Comparison of ENCODE assay signal across 8 cellular contexts in the genomic region with DNA sequence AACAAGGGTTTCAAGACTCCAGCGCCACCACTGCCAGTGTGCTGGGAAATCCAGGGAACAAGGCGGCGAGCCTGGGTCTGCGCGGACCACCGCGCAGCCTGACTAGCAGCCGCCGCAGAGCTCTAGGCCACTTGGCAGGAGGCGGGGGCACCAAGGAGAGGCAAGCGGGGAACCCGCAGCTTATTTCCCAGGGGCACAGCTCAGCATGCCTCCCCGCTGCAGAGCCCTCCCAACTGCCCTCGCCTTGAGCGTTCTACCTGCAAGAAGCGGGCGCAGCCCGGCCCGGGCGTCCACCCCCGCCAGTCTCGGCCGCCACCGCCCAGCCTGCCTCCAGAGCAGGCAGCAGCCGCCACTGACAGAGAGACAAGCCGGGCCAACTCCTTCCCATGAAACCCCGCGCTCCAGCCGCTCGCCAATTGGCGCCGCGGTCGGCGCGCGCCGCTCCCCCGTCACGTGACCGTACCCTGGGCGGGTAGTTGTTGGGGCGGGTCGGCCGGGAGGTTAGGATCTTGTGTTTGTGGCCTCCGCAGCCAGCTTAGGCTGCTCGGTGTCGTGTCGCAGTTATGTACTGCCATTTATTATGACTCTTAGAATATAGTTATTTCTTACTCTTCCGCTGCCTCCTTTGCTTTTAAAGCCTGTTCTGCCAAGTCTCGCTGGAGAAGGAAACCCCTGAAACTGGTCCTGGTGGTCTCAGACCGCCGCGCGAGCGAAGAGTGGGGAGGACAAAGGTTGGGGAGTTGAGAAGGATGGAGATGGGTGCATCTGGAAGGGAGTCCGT. TPM values are rescaled to one million over a fixed set of nuclear protein-coding genes. Genes with fewer than 3 reads are reported as not detected.
DNase-seq lines count a peak whose midpoint lies in the region; ATAC-seq, FAIRE-seq and TF ChIP-seq lines count a peak whose summit lies in the region.

TSS of gene LNPK (minus strand) at position 365 of the 781 bp plus-strand sequence. CDS start 6,683 bp downstream, outside the sequence.

- H3K36me3 Mint-ChIP-seq in T-cell, result no peaks in the 10 kb centered on the region

- peak; percentile 99 for FAIRE-seq in GM12891 (lab: Jason Lieb, UNC)

- ATAC-seq in HG02840 (IDR thresholded peaks at IDR 0.05; ENCODE audit: low FRiP score, unreplicated experiment), result peak; percentile 93
- ATAC-seq in T-cell (replicated peaks in 1 of 4), result peak; percentile 93 to 94 (median 94)
- ATAC-seq in heart right ventricle, result peak; percentile 97 to 99 (median 98)
- ATAC-seq in upper lobe of right lung, result peak; percentile 98

- POLR2A ChIA-PET in T-cell (lab: Charles Lee), result interaction anchor here in 1 of 2 donors (0.7 kb wide), 1 partner anchor 13 kb away, joined by 3 read pairs; no protein-coding TSS in a partner anchor

- H3K36me3 ChIP-seq in heart right ventricle, result no peaks in the 10 kb centered on the region
- no peaks in the 10 kb centered on the region for H3K36me3 ChIP-seq in upper lobe of right lung

- no peaks in the 10 kb centered on the region for H3K9me3 Mint-ChIP-seq in T-cell

- TF ChIP-seq CTCF in heart right ventricle (IDR thresholded peaks at IDR 0.05) (no peak), upper lobe of right lung (IDR thresholded peaks at IDR 0.05) (no peak)

- peak; percentile 83 for TF ChIP-seq POLR2A in GM12891 (IDR thresholded peaks at IDR 0.05; ENCODE audit: low read depth, low read length)

- no peaks in the 10 kb centered on the region for H3K27me3 Mint-ChIP-seq in T-cell

- H3K27ac Mint-ChIP-seq in T-cell, result peak within 1 kb of the TSS; percentile 84 to 88

- 0% methylated on average over 57 of the region's 57 CpGs for WGBS in adipose tissue, 3 donors
- 0% methylated on average over 57 of the region's 57 CpGs for WGBS in heart right ventricle, 2 donors

- H3K4me3 ChIP-seq in heart right ventricle (peak within 1 kb of the TSS; percentile 56 to 92 (median 79)), upper lobe of right lung (peak within 1 kb of the TSS; percentile 79)

- H3K4me1 Mint-ChIP-seq in T-cell, result peaks cover 20 to 44% (median 28%) of the 10 kb centered on the region in 3 donors

- peak; percentile 87 for DNase-seq in GM12891 (ENCODE audit: insufficient read length, low spot score)
- peak; percentile 47 for DNase-seq in NCI-H1436 treated with DMSO at 0.1 percent for 48 hours (lab: John Stamatoyannopoulos, UW)
- peak; percentile 81 to 94 (median 90) for DNase-seq in T-cell
- peak; percentile 93 to 94 for DNase-seq in heart right ventricle
- peak; percentile 98 for DNase-seq in posterior vena cava (ENCODE audit: low spot score)
- peak; percentile 97 for DNase-seq in upper lobe of right lung

- CTCF ChIA-PET in T-cell (lab: Charles Lee), result interaction anchor here in 1 of 2 donors (1.0 kb wide), 1 partner anchor 138 kb away, joined by 4 read pairs; no protein-coding TSS in a partner anchor

- H3K27me3 ChIP-seq in heart right ventricle (no peaks in the 10 kb centered on the region), upper lobe of right lung (no peaks in the 10 kb centered on the region)

- H3K9me3 ChIP-seq in heart right ventricle, result no peaks in the 10 kb centered on the region
- H3K9me3 ChIP-seq in upper lobe of right lung, result no peaks in the 10 kb centered on the region

- intact Hi-C loops in heart right ventricle (cut with DNase I), result no loop called here
- intact Hi-C loops in posterior vena cava (cut with DNase I), result no loop called here
- intact Hi-C loops in upper lobe of right lung (cut with DNase I), result no loop called here

- peak within 1 kb of the TSS; percentile 79 to 98 (median 83) for H3K4me3 Mint-ChIP-seq in T-cell

- H3K4me1 ChIP-seq in heart right ventricle, result peaks cover 0 to 31% (median 15%) of the 10 kb centered on the region in 9 donors
- peaks cover 18% of the 10 kb centered on the region for H3K4me1 ChIP-seq in upper lobe of right lung

- H3K27ac ChIP-seq in adipose tissue (ENCODE audit: low read depth, low read length) (peak within 1 kb of the TSS; percentile 51), heart right ventricle (peak within 1 kb of the TSS; percentile 39 to 95 (median 89)), upper lobe of right lung (peak within 1 kb of the TSS; percentile 85)

TF ChIP-seq in GM12891, 5 proteins besides CTCF, POLR2A, EP300 and RAD21:
- TF ChIP-seq SPI1 (IDR thresholded peaks at IDR 0.05; ENCODE audit: low read depth, low read length) (no peak), POLR2AphosphoS5 (IDR thresholded peaks at IDR 0.05; ENCODE audit: low read depth, low read length) (peak; percentile 79), TAF1 (IDR thresholded peaks at IDR 0.05; ENCODE audit: low read depth, low read length) (peak; percentile 78; the same call in 1 of the 2 replicates), POU2F2 (IDR thresholded peaks at IDR 0.05; ENCODE audit: low read depth, low read length) (0 out of 2 replicates have a peak, but pooled peaks have one; percentile 37), PAX5 (IDR thresholded peaks at IDR 0.05; ENCODE audit: insufficient read depth, low read length, severe bottlenecking) (no peak)

RNA-seq across cellular contexts. Expression of gene LNPK, which starts in this region (rescaled TPM):
- polyA plus RNA-seq in GM12891 (2012; ENCODE audit: low read depth, missing spikeins), result 5.6 TPM
- total RNA-seq in T-cell, result 10 to 100 TPM; 19.2 to 28.2 (median 22.1) TPM
- polyA plus RNA-seq in adipose tissue, result 10 to 100 TPM in 1 of 3 donors, 1 to 10 TPM in 2; 2.2 to 14.1 (median 7.5) TPM
- 10 to 100 TPM; 23.3 to 51.3 (median 33.5) TPM for total RNA-seq in heart right ventricle
- 1 to 10 TPM; 4.9 to 5.1 TPM for polyA plus RNA-seq in heart right ventricle
- total RNA-seq in posterior vena cava, result 10 to 100 TPM; 30.5 to 37.2 TPM
- total RNA-seq in upper lobe of right lung, result 28.7 TPM

Comparison
In these comparisons a context has a peak if more than half of its experiments do, and no peak if none do; other contexts are left out.
1. Peak in every context shown above with its lines: DNase-seq, ATAC-seq, H3K4me3 ChIP-seq and H3K27ac ChIP-seq.
2. DNase-seq: peak in every context shown above with its lines; median percentile 98 in posterior vena cava; 97 in upper lobe of right lung; 94 in heart right ventricle; 90 in T-cell; 87 in GM12891; 47 in NCI-H1436 treated with DMSO at 0.1 percent for 48 hours.